11 cellular contexts compared by ENCODE assay signal in the genomic region with DNA sequence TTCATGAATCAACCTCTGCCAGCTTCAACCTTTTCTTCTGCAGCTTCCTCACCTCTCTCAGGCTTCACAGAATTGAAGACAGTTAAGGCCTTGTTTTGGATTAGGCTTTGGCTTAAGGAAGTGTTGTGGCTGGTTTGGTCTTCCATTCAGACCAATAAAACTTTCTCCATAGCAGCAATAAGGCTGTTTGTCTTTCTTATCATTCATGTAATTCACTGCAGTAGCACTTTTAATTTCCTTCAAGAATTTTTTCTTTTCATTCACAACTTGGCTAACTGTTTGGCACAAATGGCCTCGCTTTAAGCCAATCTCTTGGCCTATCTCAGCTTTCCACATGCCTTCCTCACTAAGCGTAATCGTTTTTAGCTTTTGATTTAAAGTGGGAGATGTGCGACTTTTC.
"Had no signal": no experiment of that assay in that cellular context is flagged by ENCODE, and none has a peak within 500 bp of the region (broad histone marks: within the 10 kb centered on the region; RNA-seq: fewer than 3 reads in every experiment).

No MANE protein-coding gene starts in this region.

- ATAC-seq: GM23338, HCT116 had no signal

- H3K27ac ChIP-seq: GM23248 had no signal

- H3K4me1 ChIP-seq: HAP-1 had no signal

- FAIRE-seq: H1, H54 had no signal

- H3K4me3 ChIP-seq: GM23248, GM23338, HAP-1 had no signal

- H3K36me3 ChIP-seq: HAP-1 had no signal

- DNase-seq: GM23248, GOT3, H7, H9, HCEC 1CT, HFFc6 had no signal

- H3K9ac ChIP-seq: GM23248 had no signal

- H3K9me3 ChIP-seq: HAP-1 had no signal

- H2AFZ ChIP-seq: GM23248, GM23338 had no signal

- H3K4me2 ChIP-seq: GM23338 had no signal
